7 cellular contexts compared by ENCODE assay signal in genomic region chr9:35051069-35051967, GRCh38. TPM values are rescaled to one million over a fixed set of nuclear protein-coding genes. Genes with fewer than 3 reads are reported as not detected.
DNase-seq lines count a peak whose midpoint lies in the region; ATAC-seq, FAIRE-seq and TF ChIP-seq lines count a peak whose summit lies in the region.

No MANE protein-coding gene starts in this region.

- peaks cover 5% of the 10 kb centered on the region for H3K4me1 Mint-ChIP-seq in T-helper 1 cell treated with Interleukin-12 subunit alpha and Interleukin-12 subunit beta and Interleukin-4 antibody, amounts not matched to agents 30 μg/mL and 1 μg/mL, for 36 hours (ENCODE audit: low read depth)
- H3K4me1 Mint-ChIP-seq in stimulated activated effector memory CD8-positive, alpha-beta T cell treated with anti-CD3 and anti-CD28 coated beads, Interleukin-12 subunit alpha, Interleukin-12 subunit beta, amount 100 ng/mL, for 72 hours, result peaks cover 6% of the 10 kb centered on the region

- no peaks in the 10 kb centered on the region for H3K9me3 ChIP-seq in left lung

- no peak overlapping the region for H3K27ac ChIP-seq in left lung

- no peaks in the 10 kb centered on the region for H3K27me3 ChIP-seq in left lung

- intact Hi-C loops in left lung (cut with DNase I), result no loop called here

- peak; percentile 83 for ATAC-seq in left lung
- ATAC-seq in stimulated activated effector memory CD8-positive, alpha-beta T cell treated with anti-CD3 and anti-CD28 coated beads, Interleukin-12 subunit alpha, Interleukin-12 subunit beta, amount 100 ng/mL, for 72 hours, result peak; percentile 65

- no peak overlapping the region for H3K4me3 ChIP-seq in left lung

- peaks cover 0 to 83% of the 10 kb centered on the region in 2 donors for H3K36me3 ChIP-seq in left lung

- FAIRE-seq in G401.6 (lab: Jason Lieb, UNC), result peak; percentile 65

- H3K36me3 Mint-ChIP-seq in T-helper 1 cell treated with Interleukin-12 subunit alpha and Interleukin-12 subunit beta and Interleukin-4 antibody, amounts not matched to agents 30 μg/mL and 1 μg/mL, for 36 hours (ENCODE audit: low read depth), result peaks cover 32% of the 10 kb centered on the region
- H3K36me3 Mint-ChIP-seq in stimulated activated effector memory CD8-positive, alpha-beta T cell treated with anti-CD3 and anti-CD28 coated beads, Interleukin-12 subunit alpha, Interleukin-12 subunit beta, amount 100 ng/mL, for 72 hours, result peaks cover 99% of the 10 kb centered on the region

- H3K9me3 Mint-ChIP-seq in T-helper 1 cell treated with Interleukin-12 subunit alpha and Interleukin-12 subunit beta and Interleukin-4 antibody, amounts not matched to agents 30 μg/mL and 1 μg/mL, for 36 hours, result no peaks in the 10 kb centered on the region
- H3K9me3 Mint-ChIP-seq in stimulated activated effector memory CD8-positive, alpha-beta T cell treated with anti-CD3 and anti-CD28 coated beads, Interleukin-12 subunit alpha, Interleukin-12 subunit beta, amount 100 ng/mL, for 72 hours, result no peaks in the 10 kb centered on the region

- H3K27me3 Mint-ChIP-seq in T-helper 1 cell treated with Interleukin-12 subunit alpha and Interleukin-12 subunit beta and Interleukin-4 antibody, amounts not matched to agents 30 μg/mL and 1 μg/mL, for 36 hours (ENCODE audit: low read depth), result no peaks in the 10 kb centered on the region

- in situ Hi-C loops in T47D (cut with HindIII; ENCODE audit: low pct_unique_long_range_greater_than_20kb, low sequenced_read_pairs), result no loop called here

- DNase-seq in KG1 (lab: John Stamatoyannopoulos, UW), result peak; percentile 8
- peak; percentile 17 to 66 for DNase-seq in T47D (ENCODE audit: low read depth in 1 of 2, low spot score in 1 of 2)
- DNase-seq in left lung, result no peak
- peak; percentile 17 to 69 for DNase-seq in stimulated activated effector memory CD8-positive, alpha-beta T cell treated with anti-CD3 and anti-CD28 coated beads, Interleukin-12 subunit alpha, Interleukin-12 subunit beta, amount 100 ng/mL, for 72 hours (ENCODE audit: low spot score in 2 of 2)
- DNase-seq in GF-D8 (lab: John Stamatoyannopoulos, UW), result no peak

- no peak overlapping the region for H3K4me3 Mint-ChIP-seq in T-helper 1 cell treated with Interleukin-12 subunit alpha and Interleukin-12 subunit beta and Interleukin-4 antibody, amounts not matched to agents 30 μg/mL and 1 μg/mL, for 36 hours
- H3K4me3 Mint-ChIP-seq in stimulated activated effector memory CD8-positive, alpha-beta T cell treated with anti-CD3 and anti-CD28 coated beads, Interleukin-12 subunit alpha, Interleukin-12 subunit beta, amount 100 ng/mL, for 72 hours, result no peak overlapping the region

- H3K4me1 ChIP-seq in left lung, result no peaks in the 10 kb centered on the region

- peak; percentile 37 to 55 for TF ChIP-seq CTCF in left lung (IDR thresholded peaks at IDR 0.05)

- peak overlapping the region; percentile 7 for H3K27ac Mint-ChIP-seq in T-helper 1 cell treated with Interleukin-12 subunit alpha and Interleukin-12 subunit beta and Interleukin-4 antibody, amounts not matched to agents 30 μg/mL and 1 μg/mL, for 36 hours
- peak overlapping the region; percentile 7 for H3K27ac Mint-ChIP-seq in stimulated activated effector memory CD8-positive, alpha-beta T cell treated with anti-CD3 and anti-CD28 coated beads, Interleukin-12 subunit alpha, Interleukin-12 subunit beta, amount 100 ng/mL, for 72 hours

RNA-seq across cellular contexts. Expression of gene VCP, which starts 21.1 kb away (rescaled TPM):
- total RNA-seq in left lung, result 100 to 1,000 TPM; 228 to 327 TPM

RNA-seq across cellular contexts. Expression of gene FANCG, which starts 28.4 kb away (rescaled TPM):
- 10 to 100 TPM; 18.7 to 28.3 TPM for total RNA-seq in left lung

RNA-seq across cellular contexts. Expression of gene PIGO, which starts 45.1 kb away (rescaled TPM):
- total RNA-seq in left lung, result 10 to 100 TPM; 29.8 to 30.7 TPM

RNA-seq across cellular contexts. Expression of gene STOML2, which starts 51.6 kb away (rescaled TPM):
- total RNA-seq in left lung, result 10 to 100 TPM; 62.3 to 90.3 TPM

Comparison
In these comparisons a context has a peak if more than half of its experiments do, and no peak if none do; other contexts are left out.
1. DNase-seq: peak in KG1 (single experiment), T47D (2 of 2) and stimulated activated effector memory CD8-positive, alpha-beta T cell treated with anti-CD3 and anti-CD28 coated beads, Interleukin-12 subunit alpha, Interleukin-12 subunit beta, amount 100 ng/mL, for 72 hours (2 of 2); none in left lung (0 of 2) and GF-D8 (single experiment).